ENCODE assay signal across 22 cellular contexts in genomic region chr3:98914210-98915080, GRCh38. TPM values are rescaled to one million over a fixed set of nuclear protein-coding genes. Genes with fewer than 3 reads are reported as not detected.
DNase-seq lines count a peak whose midpoint lies in the region; ATAC-seq, FAIRE-seq and TF ChIP-seq lines count a peak whose summit lies in the region.
"Had no signal": no experiment of that assay in that cellular context is flagged by ENCODE, and none has a peak within 500 bp of the region (broad histone marks: within the 10 kb centered on the region; RNA-seq: fewer than 3 reads in every experiment).

No MANE protein-coding gene starts in this region.

- H2AK5ac ChIP-seq in IMR-90 (ENCODE audit: low read depth, low read length): 0 out of 2 replicates have a peak overlapping the region, but pooled peaks have one; percentile 7

- no TSS peak for BruUV-seq in IMR-90 (replicated peaks; lab: Mats Ljungman, UMichigan)

- peak overlapping the region; percentile 58 for H2AFZ ChIP-seq in IMR-90 (replicated peaks; ENCODE audit: low read length, poor library complexity)

- H3K27me3 ChIP-seq in IMR-90 (ENCODE audit: control insufficient read depth, insufficient read depth, low read length) (no peaks in the 10 kb centered on the region), upper lobe of left lung (no peaks in the 10 kb centered on the region)
- H3K27me3 ChIP-seq: heart left ventricle had no signal

- no peak overlapping the region for H2BK5ac ChIP-seq in IMR-90 (ENCODE audit: low read depth, low read length, poor library complexity, severe bottlenecking)

- TF ChIP-seq EP300 in upper lobe of left lung (IDR thresholded peaks at IDR 0.05): no peak

- no peak overlapping the region for H4K91ac ChIP-seq in IMR-90 (ENCODE audit: insufficient read depth, low read depth, low read length)

- no peak overlapping the region for H3K4me3 Mint-ChIP-seq in activated T-helper 2 cell treated with anti-CD3 and anti-CD28 coated beads, Interferon-gamma antibody, Interleukin-2, Interleukin-4, amounts not matched to agents 10 μg/mL and 5 μg/mL and 100 μg/mL, durations not matched to agents 14 hours and 24 hours and 36 hours (ENCODE audit: low read depth)
- H3K4me3 Mint-ChIP-seq: CD4-positive, alpha-beta T cell; natural killer cell had no signal

- no peaks in the 10 kb centered on the region for H3K36me3 Mint-ChIP-seq in activated T-helper 2 cell treated with anti-CD3 and anti-CD28 coated beads, Interferon-gamma antibody, Interleukin-2, Interleukin-4, amounts not matched to agents 10 μg/mL and 5 μg/mL and 100 μg/mL, durations not matched to agents 14 hours and 24 hours and 36 hours (ENCODE audit: low read depth)
- H3K36me3 Mint-ChIP-seq: natural killer cell had no signal

- FAIRE-seq in islet of Langerhans (lab: Jason Lieb, UNC): peak; percentile 97
- FAIRE-seq: GM19239, small intestine had no signal

- H2BK120ac ChIP-seq in IMR-90 (ENCODE audit: low read depth, low read length): no peak overlapping the region

- in situ Hi-C loops in IMR-90 (cut with MboI; ENCODE audit: low sequenced_read_pairs): no loop called here

- TF ChIP-seq POLR2A in IMR-90 (IDR thresholded peaks at IDR 0.05; ENCODE audit: low read depth, low read length): no peak
- no peak for TF ChIP-seq POLR2A in upper lobe of left lung (IDR thresholded peaks at IDR 0.05)

- TF ChIP-seq CTCF in IMR-90 (conservative IDR thresholded peaks at IDR 0.05; ENCODE audit: low read depth, low read length): no peak
- no peak for TF ChIP-seq CTCF in upper lobe of left lung (IDR thresholded peaks at IDR 0.05)

- no peak overlapping the region for H3K27ac ChIP-seq in IMR-90 (ENCODE audit: insufficient read depth, low read length)
- no peak overlapping the region for H3K27ac ChIP-seq in upper lobe of left lung
- H3K27ac ChIP-seq: heart left ventricle, SK-N-MC had no signal

- no peak overlapping the region for H3K27ac Mint-ChIP-seq in activated T-helper 2 cell treated with anti-CD3 and anti-CD28 coated beads, Interferon-gamma antibody, Interleukin-2, Interleukin-4, amounts not matched to agents 10 μg/mL and 5 μg/mL and 100 μg/mL, durations not matched to agents 14 hours and 24 hours and 36 hours
- H3K27ac Mint-ChIP-seq: CD4-positive, alpha-beta T cell; natural killer cell had no signal

- no peaks in the 10 kb centered on the region for H4K20me1 ChIP-seq in IMR-90 (ENCODE audit: insufficient read depth, low read length)

- no peak overlapping the region for H3K14ac ChIP-seq in IMR-90 (replicated peaks; ENCODE audit: low read depth, low read length)

- H3K79me1 ChIP-seq in IMR-90 (ENCODE audit: low read depth in 1 of 2, low read length in 2 of 2): peaks cover 0 to 3% of the 10 kb centered on the region in 2 experiments; a peak in 1 of 4 replicates

- H3K18ac ChIP-seq in IMR-90 (ENCODE audit: low read depth, low read length): no peak overlapping the region

- ATAC-seq in IMR-90 (ENCODE audit: low read depth) (no peak), upper lobe of left lung (ENCODE audit: low FRiP score in 2 of 2) (no peak), HG03571 (IDR thresholded peaks at IDR 0.05; ENCODE audit: unreplicated experiment) (no peak)
- ATAC-seq: heart left ventricle, natural killer cell had no signal

- WGBS in IMR-90 (ENCODE audit: extremely low coverage in 2 of 2, insufficient read length in 1 of 2), 2 experiments: 33% methylated on average over 3 of the region's 10 CpGs; no CpG with 5 or more reads in 1 of the 2 experiments
- WGBS in upper lobe of left lung, 2 donors: 60 to 74% methylated on average over 10 of the region's 10 CpGs

- no peak overlapping the region for H4K5ac ChIP-seq in IMR-90 (ENCODE audit: low read depth, low read length)

- H3K23ac ChIP-seq in IMR-90 (ENCODE audit: low read depth, low read length): no peak overlapping the region

- dilution Hi-C loops in IMR-90 (cut with HindIII; ENCODE audit: low sequenced_read_pairs, unreplicated experiment): no loop called here

- H3K4me3 ChIP-seq in IMR-90 (ENCODE audit: insufficient read depth, low read depth, low read length): no peak overlapping the region
- no peak overlapping the region for H3K4me3 ChIP-seq in upper lobe of left lung
- H3K4me3 ChIP-seq: heart left ventricle, SK-N-MC had no signal

- H2BK15ac ChIP-seq in IMR-90 (ENCODE audit: low read depth, low read length): peak overlapping the region; percentile 48; the same call in 1 of the 3 replicates

- no peak overlapping the region for H4K8ac ChIP-seq in IMR-90 (ENCODE audit: low read depth in 2 of 2, low read length in 2 of 2)

- DNase-seq in DMS 273 treated with DMSO at 0.1 percent for 48 hours (lab: John Stamatoyannopoulos, UW) (peak; percentile 12), IMR-90 (no peak), SHP77 treated with DMSO at 0.1 percent for 48 hours (lab: John Stamatoyannopoulos, UW) (peak; percentile 57), upper lobe of left lung (no peak)
- DNase-seq in stimulated activated CD4-positive, alpha-beta T cell treated with anti-CD3 and anti-CD28 coated beads, Interleukin-12 subunit alpha, Interleukin-12 subunit beta, amount 100 ng/mL, for 4 hours: no peak
- DNase-seq in activated T-helper 2 cell treated with anti-CD3 and anti-CD28 coated beads, Interferon-gamma antibody, Interleukin-2, Interleukin-4, amounts not matched to agents 10 μg/mL and 5 μg/mL and 100 μg/mL, durations not matched to agents 14 hours and 24 hours and 36 hours (ENCODE audit: low spot score): no peak
- DNase-seq: activated CD4-positive, alpha-beta T cell treated with anti-CD3 and anti-CD28 coated beads for 48 hours; activated effector memory CD4-positive, alpha-beta T cell treated with anti-CD3 and anti-CD28 coated beads, Interleukin-2, amount 50 U/mL, for 16 hours; amniotic stem cell; CD4-positive, alpha-beta T cell; effector CD8-positive, alpha-beta T cell; EL; heart left ventricle; islet precursor cell; natural killer cell; NCI-H345; small intestine; stimulated activated CD4-positive, alpha-beta T cell treated with anti-CD3 and anti-CD28 coated beads, Interleukin-4, amount 100 ng/mL, for 24 hours had no signal

- H3K9me3 ChIP-seq in IMR-90 (ENCODE audit: control insufficient read depth, insufficient read depth, low read length) (no peaks in the 10 kb centered on the region), upper lobe of left lung (no peaks in the 10 kb centered on the region)

- CTCF ChIA-PET in IMR-90 (lab: Yijun Ruan, JAX): no interaction called here

- H3K56ac ChIP-seq in IMR-90 (ENCODE audit: extremely low read depth, insufficient read depth, low read length): no peak overlapping the region

- H3K36me3 ChIP-seq in IMR-90 (ENCODE audit: control insufficient read depth, insufficient read depth, low read length) (no peaks in the 10 kb centered on the region), upper lobe of left lung (no peaks in the 10 kb centered on the region)
- H3K36me3 ChIP-seq: heart left ventricle had no signal

- H3K9me1 ChIP-seq in IMR-90 (ENCODE audit: insufficient read depth, low read length): 0 out of 2 replicates have a peak, but pooled peaks cover 4% of the 10 kb centered on the region

- H3K4me1 Mint-ChIP-seq in activated T-helper 2 cell treated with anti-CD3 and anti-CD28 coated beads, Interferon-gamma antibody, Interleukin-2, Interleukin-4, amounts not matched to agents 10 μg/mL and 5 μg/mL and 100 μg/mL, durations not matched to agents 14 hours and 24 hours and 36 hours (ENCODE audit: low read depth): no peaks in the 10 kb centered on the region
- H3K4me1 Mint-ChIP-seq: natural killer cell had no signal

- no peak overlapping the region; the same call in 1 of the 2 replicates for H3K4ac ChIP-seq in IMR-90 (ENCODE audit: low read depth, low read length)

- TF ChIP-seq RAD21 in IMR-90 (IDR thresholded peaks at IDR 0.05; ENCODE audit: low read length): no peak

- POLR2A ChIA-PET in IMR-90 (lab: Charles Lee; ENCODE audit: unreplicated experiment): interaction anchor here (0.7 kb wide), 1 partner anchor 99 kb away, joined by 3 read pairs; no protein-coding TSS in a partner anchor

- no peak overlapping the region for H3K9ac ChIP-seq in IMR-90 (ENCODE audit: low read depth, low read length)

- no peak overlapping the region for H2AK9ac ChIP-seq in IMR-90 (replicated peaks; ENCODE audit: low read depth, low read length, poor library complexity)

- H2BK20ac ChIP-seq in IMR-90 (ENCODE audit: low read depth, low read length): no peak overlapping the region; the same call in 1 of the 2 replicates

- H3K4me2 ChIP-seq in IMR-90 (ENCODE audit: low read depth, low read length): no peak overlapping the region

- H3K9me3 Mint-ChIP-seq in activated T-helper 2 cell treated with anti-CD3 and anti-CD28 coated beads, Interferon-gamma antibody, Interleukin-2, Interleukin-4, amounts not matched to agents 10 μg/mL and 5 μg/mL and 100 μg/mL, durations not matched to agents 14 hours and 24 hours and 36 hours: no peaks in the 10 kb centered on the region
- H3K9me3 Mint-ChIP-seq: natural killer cell had no signal

- intact Hi-C loops in IMR-90 (cut with micrococcal nuclease): loop anchor here (5.0 kb wide), 1 partner anchor 43 kb away; no protein-coding TSS in a partner anchor
- intact Hi-C loops in activated T-helper 2 cell treated with anti-CD3 and anti-CD28 coated beads, Interferon-gamma antibody, Interleukin-2, Interleukin-4, amounts not matched to agents 10 μg/mL and 5 μg/mL and 100 μg/mL, durations not matched to agents 14 hours and 24 hours and 36 hours (cut with micrococcal nuclease): no loop called here

- peaks cover 7% of the 10 kb centered on the region for H3K4me1 ChIP-seq in IMR-90 (ENCODE audit: control insufficient read depth, insufficient read depth, low read length)
- no peaks in the 10 kb centered on the region for H3K4me1 ChIP-seq in upper lobe of left lung

- H3K27me3 Mint-ChIP-seq in activated T-helper 2 cell treated with anti-CD3 and anti-CD28 coated beads, Interferon-gamma antibody, Interleukin-2, Interleukin-4, amounts not matched to agents 10 μg/mL and 5 μg/mL and 100 μg/mL, durations not matched to agents 14 hours and 24 hours and 36 hours (ENCODE audit: low read depth): peaks cover 30% of the 10 kb centered on the region

TF ChIP-seq in IMR-90, 13 proteins besides CTCF, POLR2A, EP300 and RAD21:
- TF ChIP-seq RCOR1 (IDR thresholded peaks at IDR 0.05; ENCODE audit: insufficient replicate concordance, low read length) (no peak), RFX5 (IDR thresholded peaks at IDR 0.05; ENCODE audit: low read depth, low read length) (no peak), BHLHE40 (IDR thresholded peaks at IDR 0.05; ENCODE audit: low read depth, low read length) (no peak), CHD1 (IDR thresholded peaks at IDR 0.05; ENCODE audit: low read depth, low read length) (no peak), MAZ (IDR thresholded peaks at IDR 0.05; ENCODE audit: borderline replicate concordance, low read depth, low read length) (no peak)

RNA-seq across cellular contexts. Expression of gene DCBLD2, which starts 12.9 kb away (rescaled TPM):
- total RNA-seq in IMR-90 (2012; rRNA removed) (196 and 275 TPM in 2 replicates), upper lobe of left lung (10 to 100 TPM; 20.4 to 42.8 (median 27.8) TPM)
- polyA plus RNA-seq in IMR-90 (2012; rRNA removed): 119 and 121 TPM in 2 replicates
- polyA plus RNA-seq in IMR-90 (2012; cell fraction: cytosol; rRNA removed): 38.1 and 38.8 TPM in 2 replicates
- polyA plus RNA-seq in IMR-90 (2012; cell fraction: nucleus; rRNA removed; ENCODE audit: low replicate concordance): 32.4 and 131 TPM in 2 replicates
- total RNA-seq in activated T-helper 2 cell treated with anti-CD3 and anti-CD28 coated beads, Interferon-gamma antibody, Interleukin-2, Interleukin-4, amounts not matched to agents 10 μg/mL and 5 μg/mL and 100 μg/mL, durations not matched to agents 14 hours and 24 hours and 36 hours: 4.2 and 5.1 TPM in 2 replicates

Comparison
In these comparisons a context has a peak if more than half of its experiments do, and no peak if none do; other contexts are left out.
1. DNase-seq: peak in DMS 273 treated with DMSO at 0.1 percent for 48 hours (single experiment) and SHP77 treated with DMSO at 0.1 percent for 48 hours (single experiment); none in IMR-90 (single experiment), upper lobe of left lung (0 of 2), stimulated activated CD4-positive, alpha-beta T cell treated with anti-CD3 and anti-CD28 coated beads, Interleukin-12 subunit alpha, Interleukin-12 subunit beta, amount 100 ng/mL, for 4 hours (single experiment) and activated T-helper 2 cell treated with anti-CD3 and anti-CD28 coated beads, Interferon-gamma antibody, Interleukin-2, Interleukin-4, amounts not matched to agents 10 μg/mL and 5 μg/mL and 100 μg/mL, durations not matched to agents 14 hours and 24 hours and 36 hours (single experiment).